Comparison of ENCODE assay signal across 25 cellular contexts in genomic region chr2:132517386-132517785, GRCh38.
"Had no signal": no experiment of that assay in that cellular context is flagged by ENCODE, and none has a peak within 500 bp of the region (broad histone marks: within the 10 kb centered on the region; RNA-seq: fewer than 3 reads in every experiment).

No MANE protein-coding gene starts in this region.

- H3K27ac ChIP-seq: cardiac muscle cell, colonic mucosa had no signal

- FAIRE-seq: astrocyte had no signal

- H3K4me3 ChIP-seq: cardiac muscle cell, colonic mucosa had no signal

- DNase-seq: activated CD4-positive, alpha-beta T cell treated with anti-CD3 and anti-CD28 coated beads for 48 hours; activated CD4-positive, alpha-beta T cell treated with anti-CD3 and anti-CD28 coated beads, Interleukin-2, amount 50 U/mL, for 4 hours; activated CD4-positive, CD25-positive, alpha-beta regulatory T cell treated with anti-CD3 and anti-CD28 coated beads, Interleukin-2, amount 50 U/mL, for 72 hours; activated CD8-positive, alpha-beta memory T cell treated with anti-CD3 and anti-CD28 coated beads, Interleukin-2, amount 10 ng/mL, durations not matched to agents 7 days and 5 days; activated effector memory CD4-positive, alpha-beta T cell treated with Interleukin-2 at 50 U/mL for 16 hours; activated naive CD4-positive, alpha-beta T cell; activated naive CD8-positive, alpha-beta T cell treated with anti-CD3 and anti-CD28 coated beads, Interleukin-2, amount 50 U/mL, for 24 hours; activated T-cell treated with anti-CD3 and anti-CD28 coated beads, Interleukin-2, amount 50 U/mL, for 24 hours; amygdala; colonic mucosa; MM.1S; NCI-H1048; NCI-H146; NCI-H187 treated with DMSO at 0.1 percent for 48 hours; NCI-H2081 treated with DMSO at 0.1 percent for 48 hours; NCI-H446; NCI-H524; PC-3; SIG-M5; T-helper 17 cell; T-helper 9 cell had no signal

- H3K27me3 ChIP-seq: cardiac muscle cell, colonic mucosa had no signal

- H3K9me3 ChIP-seq: colonic mucosa had no signal

- H3K4me1 ChIP-seq: colonic mucosa had no signal

- ATAC-seq: activated CD8-positive, alpha-beta memory T cell treated with anti-CD3 and anti-CD28 coated beads, Interleukin-2, amount 10 ng/mL, durations not matched to agents 7 days and 5 days; activated naive CD4-positive, alpha-beta T cell treated with anti-CD3 and anti-CD28 coated beads, Interleukin-2, amount 50 U/mL, for 72 hours; activated naive CD8-positive, alpha-beta T cell treated with anti-CD3 and anti-CD28 coated beads, Interleukin-2, amount 50 U/mL, for 24 hours; PC-3; T-helper 17 cell; WTC11 had no signal

- H3K36me3 ChIP-seq: cardiac muscle cell, colonic mucosa had no signal
